Comparison of ENCODE assay signal across 8 cellular contexts in genomic region chr7:143836088-143836487, GRCh38.
DNase-seq lines count a peak whose midpoint lies in the region; ATAC-seq, FAIRE-seq and TF ChIP-seq lines count a peak whose summit lies in the region.
"Not testable (repeated sequence)": the region's sequence is repeated elsewhere in the genome, so short reads cannot be mapped to it uniquely, and the experiment has no call there.

No MANE protein-coding gene starts in this region.

- not testable (repeated sequence) for H3K27ac ChIP-seq in lung (ENCODE audit: low read depth in 1 of 2, low read length in 1 of 2); suprapubic skin

- CTCF ChIA-PET in MCF 10A (lab: Yijun Ruan, JAX), result not testable (repeated sequence)

- TF ChIP-seq POLR2A in suprapubic skin (IDR thresholded peaks at IDR 0.05), result not testable (repeated sequence)

- H3K27me3 ChIP-seq in lung (ENCODE audit: control insufficient read depth, insufficient read depth); suprapubic skin: not testable (repeated sequence)

- not testable (repeated sequence) for DNase-seq in GM18507 (ENCODE audit: extremely low spot score, insufficient read length, low read depth); T-helper 17 cell; MCF 10A (ENCODE audit: unreplicated experiment); lung (ENCODE audit: low spot score); suprapubic skin (ENCODE audit: low spot score in 2 of 2)

- not testable (repeated sequence) for H3K27me3 Mint-ChIP-seq in T-helper 17 cell; MCF 10A (ENCODE audit: insufficient read depth, unreplicated experiment)

- no CpG with 5 or more reads among the region's 17 CpGs for WGBS in lung, 2 donors
- no CpG with 5 or more reads among the region's 17 CpGs for WGBS in suprapubic skin

- intact Hi-C loops in MCF 10A (cut with micrococcal nuclease), result not testable (repeated sequence)

- POLR2A ChIA-PET in MCF 10A (lab: Yijun Ruan, JAX), result not testable (repeated sequence)

- H3K4me3 ChIP-seq in lung, result not testable (repeated sequence)
- H3K4me3 ChIP-seq in suprapubic skin, result peak overlapping the region; percentile 47

- H3K27ac Mint-ChIP-seq in T-helper 17 cell; MCF 10A (ENCODE audit: low read depth, unreplicated experiment): not testable (repeated sequence)

- H3K4me1 Mint-ChIP-seq in T-helper 17 cell; MCF 10A (ENCODE audit: insufficient read depth, unreplicated experiment): not testable (repeated sequence)

- peak; percentile 84 for FAIRE-seq in GM18507 (lab: Jason Lieb, UNC)

- not testable (repeated sequence) for TF ChIP-seq CTCF in MCF 10A (IDR thresholded peaks at IDR 0.05; ENCODE audit: unreplicated experiment); lung (IDR thresholded peaks at IDR 0.05; ENCODE audit: control extremely low read depth, extremely low read depth); suprapubic skin (IDR thresholded peaks at IDR 0.05)

- H3K4me3 Mint-ChIP-seq in T-helper 17 cell, result not testable (repeated sequence)
- peak overlapping the region; percentile 72 for H3K4me3 Mint-ChIP-seq in MCF 10A (ENCODE audit: unreplicated experiment)

- H3K9me3 ChIP-seq in T-helper 17 cell (ENCODE audit: control insufficient read depth, low read length, poor library complexity, severe bottlenecking); lung (ENCODE audit: control insufficient read depth in 2 of 2, insufficient read depth in 1 of 2, low read length in 1 of 2); suprapubic skin: not testable (repeated sequence)

- H3K36me3 Mint-ChIP-seq in T-helper 17 cell (ENCODE audit: low read depth); MCF 10A (ENCODE audit: insufficient read depth, unreplicated experiment): not testable (repeated sequence)

- not testable (repeated sequence) for H3K4me1 ChIP-seq in lung (ENCODE audit: control insufficient read depth in 2 of 2, insufficient read depth in 2 of 2, low read length in 2 of 2); suprapubic skin

- BruUV-seq in MCF 10A (replicated peaks; lab: Mats Ljungman, UMichigan), result TSS peak; percentile 82

- ATAC-seq in GM19467 (IDR thresholded peaks at IDR 0.05; ENCODE audit: unreplicated experiment) (peak; percentile 28), HG02642 (IDR thresholded peaks at IDR 0.05; ENCODE audit: poor library complexity, unreplicated experiment) (peak; percentile 33), HG03196 (IDR thresholded peaks at IDR 0.05; ENCODE audit: unreplicated experiment) (peak; percentile 40), T-helper 17 cell (peak; percentile 48), lung (ENCODE audit: insufficient read depth, low FRiP score) (peak; percentile 2)

- H3K36me3 ChIP-seq in lung (ENCODE audit: control insufficient read depth in 2 of 2, insufficient read depth in 2 of 2, low read length in 2 of 2); suprapubic skin: not testable (repeated sequence)

- TF ChIP-seq EP300 in suprapubic skin (IDR thresholded peaks at IDR 0.05), result not testable (repeated sequence)

- H3K9me3 Mint-ChIP-seq in MCF 10A (ENCODE audit: unreplicated experiment), result not testable (repeated sequence)
